Comparison of ENCODE assay signal across 36 cellular contexts in genomic region chr7:148615085-148615750, GRCh38. TPM values are rescaled to one million over a fixed set of nuclear protein-coding genes. Genes with fewer than 3 reads are reported as not detected.
"Had no signal": no experiment of that assay in that cellular context is flagged by ENCODE, and none has a peak within 500 bp of the region (broad histone marks: within the 10 kb centered on the region; RNA-seq: fewer than 3 reads in every experiment).

No MANE protein-coding gene starts in this region.

- H3K36me3 ChIP-seq: esophagus muscularis mucosa, gastroesophageal sphincter, heart left ventricle, left ventricle myocardium inferior, lower lobe of right lung, prostate gland, right atrium auricular region, sigmoid colon, stomach, thyroid gland, upper lobe of right lung, uterus had no signal

- H3K9me3 Mint-ChIP-seq: stimulated activated effector memory CD8-positive, alpha-beta T cell treated with anti-CD3 and anti-CD28 coated beads, Interleukin-12 subunit alpha, Interleukin-12 subunit beta, amount 100 ng/mL, for 72 hours had no signal

- ATAC-seq: foreskin keratinocyte; gastroesophageal sphincter; heart left ventricle; left cardiac atrium; lower lobe of right lung; naive thymus-derived CD8-positive, alpha-beta T cell; stimulated activated effector memory CD8-positive, alpha-beta T cell treated with anti-CD3 and anti-CD28 coated beads, Interleukin-12 subunit alpha, Interleukin-12 subunit beta, amount 100 ng/mL, for 72 hours; upper lobe of right lung had no signal

- DNase-seq: dermis blood vessel endothelial cell; effector memory CD4-positive, alpha-beta T cell; foreskin keratinocyte; heart left ventricle; hippocampal formation; left cardiac atrium; left ventricle myocardium inferior; lower lobe of right lung; naive thymus-derived CD8-positive, alpha-beta T cell; nephron progenitor cell; nucleus accumbens; sigmoid colon; stimulated activated CD4-positive, alpha-beta T cell treated with anti-CD3 and anti-CD28 coated beads, Interleukin-2, amount 100 ng/mL, for 24 hours; stimulated activated CD4-positive, alpha-beta T cell treated with anti-CD3 and anti-CD28 coated beads, Interleukin-4, amount 100 ng/mL, for 24 hours; stimulated activated naive CD4-positive, alpha-beta T cell treated with Interleukin-2 at 50 U/mL for 16 hours; stomach; thyroid gland; upper lobe of right lung; uterus had no signal

- H3K27me3 ChIP-seq: right atrium auricular region, thyroid gland, uterus had no signal

- H3K27ac ChIP-seq: coronary artery, esophagus muscularis mucosa, foreskin keratinocyte, gastroesophageal sphincter, heart left ventricle, left ventricle myocardium inferior, lower lobe of right lung, prostate gland, right atrium auricular region, sigmoid colon, stomach, thyroid gland, upper lobe of right lung, uterus had no signal

- H3K9me3 ChIP-seq: esophagus muscularis mucosa, gastroesophageal sphincter, left ventricle myocardium inferior, lower lobe of right lung, prostate gland, right atrium auricular region, sigmoid colon, stomach, thyroid gland, upper lobe of right lung, uterus had no signal

- FAIRE-seq: endothelial cell of umbilical vein, islet of Langerhans had no signal

- H3K4me1 Mint-ChIP-seq: naive thymus-derived CD8-positive, alpha-beta T cell; stimulated activated effector memory CD8-positive, alpha-beta T cell treated with anti-CD3 and anti-CD28 coated beads, Interleukin-12 subunit alpha, Interleukin-12 subunit beta, amount 100 ng/mL, for 72 hours had no signal

- H3K36me3 Mint-ChIP-seq: stimulated activated effector memory CD8-positive, alpha-beta T cell treated with anti-CD3 and anti-CD28 coated beads, Interleukin-12 subunit alpha, Interleukin-12 subunit beta, amount 100 ng/mL, for 72 hours had no signal

- H3K4me1 ChIP-seq: esophagus muscularis mucosa, foreskin keratinocyte, gastroesophageal sphincter, heart left ventricle, left ventricle myocardium inferior, lower lobe of right lung, prostate gland, right atrium auricular region, stomach, thyroid gland, upper lobe of right lung, uterus had no signal

- H3K4me3 Mint-ChIP-seq: naive thymus-derived CD8-positive, alpha-beta T cell; nephron progenitor cell; stimulated activated effector memory CD8-positive, alpha-beta T cell treated with anti-CD3 and anti-CD28 coated beads, Interleukin-12 subunit alpha, Interleukin-12 subunit beta, amount 100 ng/mL, for 72 hours had no signal

- H3K4me3 ChIP-seq: coronary artery, esophagus muscularis mucosa, gastroesophageal sphincter, heart left ventricle, left ventricle myocardium inferior, lower lobe of right lung, prostate gland, right atrium auricular region, sigmoid colon, stomach, thyroid gland, upper lobe of right lung, uterus had no signal

- H3K27ac Mint-ChIP-seq: naive thymus-derived CD8-positive, alpha-beta T cell; nephron progenitor cell; stimulated activated effector memory CD8-positive, alpha-beta T cell treated with anti-CD3 and anti-CD28 coated beads, Interleukin-12 subunit alpha, Interleukin-12 subunit beta, amount 100 ng/mL, for 72 hours had no signal

RNA-seq across cellular contexts. Expression of gene C7orf33, which starts 24.7 kb away (rescaled TPM):
- total RNA-seq: dermis blood vessel endothelial cell; endothelial cell of umbilical vein; epithelial cell of proximal tubule; esophagus muscularis mucosa; fibroblast of lung; foreskin keratinocyte; gastroesophageal sphincter; heart left ventricle; kidney epithelial cell; left cardiac atrium; left ventricle myocardium inferior; lower lobe of right lung; mesenteric fat pad; myocyte; naive thymus-derived CD8-positive, alpha-beta T cell; osteocyte; prostate gland; right atrium auricular region; sigmoid colon; skeletal muscle tissue; stomach; subcutaneous adipose tissue; temporal lobe; thyroid gland; upper lobe of right lung; uterus had no signal
- polyA plus RNA-seq: endothelial cell of umbilical vein; fibroblast of lung; foreskin keratinocyte; heart left ventricle; naive thymus-derived CD8-positive, alpha-beta T cell; sigmoid colon; stomach had no signal
